In genomic region chr5:1772634-1773033, GRCh38 we compare ENCODE assay signal across 7 cellular contexts. TPM values are rescaled to one million over a fixed set of nuclear protein-coding genes. Genes with fewer than 3 reads are reported as not detected.
DNase-seq lines count a peak whose midpoint lies in the region; ATAC-seq and TF ChIP-seq lines count a peak whose summit lies in the region.

No MANE protein-coding gene starts in this region.

- H3K27ac Mint-ChIP-seq in T-helper 2 cell treated with Interferon-gamma antibody and Interleukin-4, amounts not matched to agents 5 μg/mL and 100 μg/mL, for 36 hours, result no peak overlapping the region

- H3K4me3 Mint-ChIP-seq in T-helper 2 cell treated with Interferon-gamma antibody and Interleukin-4, amounts not matched to agents 5 μg/mL and 100 μg/mL, for 36 hours, result no peak overlapping the region

- no peaks in the 10 kb centered on the region for H3K36me3 ChIP-seq in GM06990 (ENCODE audit: control insufficient read depth, insufficient read depth, low read length)

- no peak overlapping the region for H3K4me3 ChIP-seq in GM06990 (replicated peaks; ENCODE audit: low read depth, low read length)

- H3K36me3 Mint-ChIP-seq in T-helper 2 cell treated with Interferon-gamma antibody and Interleukin-4, amounts not matched to agents 5 μg/mL and 100 μg/mL, for 36 hours (ENCODE audit: low read depth), result no peaks in the 10 kb centered on the region

- peak; percentile 76 for ATAC-seq in HG02870 (IDR thresholded peaks at IDR 0.05; ENCODE audit: unreplicated experiment)
- no peak for ATAC-seq in GM21423 (IDR thresholded peaks at IDR 0.05; ENCODE audit: unreplicated experiment)

- H3K27me3 Mint-ChIP-seq in T-helper 2 cell treated with Interferon-gamma antibody and Interleukin-4, amounts not matched to agents 5 μg/mL and 100 μg/mL, for 36 hours (ENCODE audit: low read depth), result peaks cover 12% of the 10 kb centered on the region

- no peaks in the 10 kb centered on the region for H3K27me3 ChIP-seq in GM06990 (replicated peaks; ENCODE audit: control insufficient read depth, insufficient read depth, low read length)

- DNase-seq in GM06990 (ENCODE audit: extremely low read depth, insufficient read length), result no peak
- DNase-seq in SW480 (ENCODE audit: low spot score), result peak; percentile 59
- peak; percentile 48 for DNase-seq in myocyte (ENCODE audit: low read depth)
- no peak for DNase-seq in activated CD4-positive, alpha-beta T cell treated with anti-CD3 and anti-CD28 coated beads for 4 hours
- no peak for DNase-seq in T-helper 2 cell treated with Interferon-gamma antibody and Interleukin-4, amounts not matched to agents 5 μg/mL and 100 μg/mL, for 36 hours (ENCODE audit: low spot score)

- no peaks in the 10 kb centered on the region for H3K4me1 Mint-ChIP-seq in T-helper 2 cell treated with Interferon-gamma antibody and Interleukin-4, amounts not matched to agents 5 μg/mL and 100 μg/mL, for 36 hours (ENCODE audit: low read depth)

- TF ChIP-seq CTCF in GM06990 (IDR thresholded peaks at IDR 0.05; ENCODE audit: insufficient read depth, low read length, poor library complexity, severe bottlenecking), result peak; percentile 47

- no peaks in the 10 kb centered on the region for H3K9me3 Mint-ChIP-seq in T-helper 2 cell treated with Interferon-gamma antibody and Interleukin-4, amounts not matched to agents 5 μg/mL and 100 μg/mL, for 36 hours

RNA-seq across cellular contexts. Expression of gene MRPL36, which starts 27.0 kb away (rescaled TPM):
- 26.2 and 26.4 TPM in 2 replicates for total RNA-seq in myocyte
- 84.6 TPM for polyA plus RNA-seq in myocyte (2012)

RNA-seq across cellular contexts. Expression of gene NDUFS6, which starts 28.6 kb away (rescaled TPM):
- 45.0 and 63.0 TPM in 2 replicates for total RNA-seq in myocyte
- 119 TPM for polyA plus RNA-seq in myocyte (2012)

Comparison
In these comparisons a context has a peak if more than half of its experiments do, and no peak if none do; other contexts are left out.
1. DNase-seq: peak in SW480 (single experiment) and myocyte (single experiment); none in GM06990 (single experiment), activated CD4-positive, alpha-beta T cell treated with anti-CD3 and anti-CD28 coated beads for 4 hours (0 of 2) and T-helper 2 cell treated with Interferon-gamma antibody and Interleukin-4, amounts not matched to agents 5 μg/mL and 100 μg/mL, for 36 hours (single experiment).